Comparison of ENCODE assay signal across 36 cellular contexts in the genomic region with DNA sequence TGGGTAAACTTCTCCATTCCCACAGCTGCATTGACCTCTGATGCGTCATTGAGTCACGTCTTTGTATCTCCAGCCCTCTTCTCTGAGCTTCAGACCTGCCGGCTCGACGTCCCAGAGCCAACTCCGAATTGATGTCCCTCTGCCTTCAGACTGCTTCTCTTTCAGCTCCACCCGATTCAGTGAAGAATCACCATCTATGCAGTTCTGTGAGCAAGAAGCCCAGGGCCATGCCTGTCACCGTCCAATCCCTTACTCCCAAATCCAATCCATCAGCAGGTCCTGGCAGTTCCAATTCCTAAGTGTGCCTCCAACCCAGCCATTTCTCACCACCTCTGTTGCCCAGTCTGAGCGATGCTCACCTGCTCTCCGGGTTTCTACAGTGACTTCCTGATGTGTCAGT.
"Had no signal": no experiment of that assay in that cellular context is flagged by ENCODE, and none has a peak within 500 bp of the region (broad histone marks: within the 10 kb centered on the region; RNA-seq: fewer than 3 reads in every experiment).

No MANE protein-coding gene starts in this region.

- H3K36me3 ChIP-seq: adrenal gland, brain microvascular endothelial cell, breast epithelium, cardiac muscle cell had no signal

- H3K4me1 ChIP-seq: adrenal gland, breast epithelium had no signal

- H3K27ac ChIP-seq: adrenal gland, body of pancreas, brain microvascular endothelial cell, breast epithelium, cardiac muscle cell, VCaP had no signal

- ATAC-seq: activated CD4-positive, alpha-beta T cell treated with anti-CD3 and anti-CD28 coated beads for 36 hours; activated CD8-positive, alpha-beta T cell treated with anti-CD3 and anti-CD28 coated beads for 36 hours; activated naive CD4-positive, alpha-beta T cell treated with anti-CD3 and anti-CD28 coated beads, Interleukin-2, amount 50 U/mL, for 72 hours; activated T-cell treated with anti-CD3 and anti-CD28 coated beads, Interleukin-2, amount 50 U/mL, for 4 hours; activated T-cell treated with anti-CD3 and anti-CD28 coated beads, Interleukin-2, amount 50 U/mL, for 72 hours; activated T-helper 17 cell treated with anti-CD3 and anti-CD28 coated beads, Interleukin-2, amount 50 U/mL, for 72 hours; body of pancreas had no signal

- H3K27me3 ChIP-seq: adrenal gland, body of pancreas, brain microvascular endothelial cell, breast epithelium, cardiac muscle cell had no signal

- DNase-seq: activated B cell treated with CpG ODN at 0.5 μM for 24 hours; activated CD4-positive, alpha-beta memory T cell treated with anti-CD3 and anti-CD28 coated beads for 36 hours; activated CD4-positive, alpha-beta T cell treated with anti-CD3 and anti-CD28 coated beads for 36 hours; activated CD4-positive, alpha-beta T cell treated with anti-CD3 and anti-CD28 coated beads for 48 hours; activated CD4-positive, alpha-beta T cell treated with anti-CD3 and anti-CD28 coated beads, Interleukin-2, amount 50 U/mL, for 1 hour; activated CD4-positive, alpha-beta T cell treated with anti-CD3 and anti-CD28 coated beads, Interleukin-2, amount 50 U/mL, for 4 hours; activated CD4-positive, CD25-positive, alpha-beta regulatory T cell treated with anti-CD3 and anti-CD28 coated beads, Interleukin-2, amount 50 U/mL, for 72 hours; activated CD8-positive, alpha-beta memory T cell treated with anti-CD3 and anti-CD28 coated beads, Interleukin-2, amount 50 U/mL, for 4 hours; activated CD8-positive, alpha-beta T cell treated with anti-CD3 and anti-CD28 coated beads for 36 hours; activated effector memory CD4-positive, alpha-beta T cell treated with anti-CD3 and anti-CD28 coated beads, Interleukin-2, amount 50 U/mL, for 16 hours; activated gamma-delta T cell treated with Interleukin-2 at 50 U/mL for 16 hours; activated naive CD4-positive, alpha-beta T cell; activated naive CD4-positive, alpha-beta T cell treated with anti-CD3 and anti-CD28 coated beads for 36 hours; activated naive CD4-positive, alpha-beta T cell treated with anti-CD3 and anti-CD28 coated beads, Interleukin-2, amount 50 U/mL, for 16 hours; activated naive CD8-positive, alpha-beta T cell treated with anti-CD3 and anti-CD28 coated beads for 36 hours; activated T-cell treated with anti-CD3 and anti-CD28 coated beads for 4 hours; activated T-cell treated with anti-CD3 and anti-CD28 coated beads, Interleukin-2, amount 50 U/mL, for 1 hour; activated T-cell treated with anti-CD3 and anti-CD28 coated beads, Interleukin-2, amount 50 U/mL, for 4 hours; activated T-cell treated with anti-CD3 and anti-CD28 coated beads, Interleukin-2, amount 50 U/mL, for 72 hours; adrenal gland; amniotic stem cell; aorta; body of pancreas; brain microvascular endothelial cell; caudate nucleus; cerebellar nuclear complex; T-helper 1 cell; T-helper 2 cell; T-helper 9 cell had no signal

- H3K9me3 ChIP-seq: adrenal gland, body of pancreas, breast epithelium had no signal

- FAIRE-seq: astrocyte, TTC549 had no signal

- H3K4me3 ChIP-seq: adrenal gland, body of pancreas, breast epithelium, cardiac muscle cell had no signal
